23 cellular contexts compared by ENCODE assay signal in genomic region chr16:73142069-73142880, GRCh38.
DNase-seq lines count a peak whose midpoint lies in the region; ATAC-seq, FAIRE-seq and TF ChIP-seq lines count a peak whose summit lies in the region.
"Had no signal": no experiment of that assay in that cellular context is flagged by ENCODE, and none has a peak within 500 bp of the region (broad histone marks: within the 10 kb centered on the region; RNA-seq: fewer than 3 reads in every experiment).

No MANE protein-coding gene starts in this region.

- no peaks in the 10 kb centered on the region for H4K20me1 ChIP-seq in BLaER1 treated with 17β-estradiol and CSF1 and Interleukin-3, amounts not matched to agents 10 nM and 100 nM

- 27 to 67% (median 45%) methylated on average over 10 of the region's 10 CpGs for WGBS in small intestine, 3 donors
- 83 to 87% methylated on average over 10 of the region's 10 CpGs for WGBS in thyroid gland, 2 donors

- H3K9me3 ChIP-seq in BLaER1 treated with 17β-estradiol and CSF1 and Interleukin-3, amounts not matched to agents 10 nM and 100 nM (replicated peaks in 1 of 11), result peaks cover 0 to 84% (median 52%) of the 10 kb centered on the region in 11 experiments; a peak in 16 of 22 replicates
- no peaks in the 10 kb centered on the region for H3K9me3 ChIP-seq in ascending aorta
- H3K9me3 ChIP-seq in small intestine (ENCODE audit: control insufficient read depth, low read depth), result no peaks in the 10 kb centered on the region
- no peaks in the 10 kb centered on the region for H3K9me3 ChIP-seq in thyroid gland
- H3K9me3 ChIP-seq: Caco-2 had no signal

- TF ChIP-seq POLR2A in thyroid gland (IDR thresholded peaks at IDR 0.05), result no peak

- H3K4me1 ChIP-seq in BLaER1 treated with 17β-estradiol and CSF1 and Interleukin-3, amounts not matched to agents 10 nM and 100 nM, result peaks cover 50 to 73% (median 59%) of the 10 kb centered on the region in 10 experiments
- peaks cover 0 to 11% of the 10 kb centered on the region in 2 donors for H3K4me1 ChIP-seq in ascending aorta
- H3K4me1 ChIP-seq in small intestine (ENCODE audit: control insufficient read depth in 2 of 2, insufficient read depth in 1 of 2, low read depth in 1 of 2, low read length in 1 of 2), result no peaks in the 10 kb centered on the region
- H3K4me1 ChIP-seq in thyroid gland, result no peaks in the 10 kb centered on the region
- H3K4me1 ChIP-seq: Caco-2 had no signal

- no peaks in the 10 kb centered on the region for H3K27me3 ChIP-seq in BLaER1 treated with 17β-estradiol and CSF1 and Interleukin-3, amounts not matched to agents 10 nM and 100 nM
- H3K27me3 ChIP-seq in ascending aorta (no peaks in the 10 kb centered on the region), small intestine (ENCODE audit: control insufficient read depth in 2 of 2, insufficient read depth in 2 of 2, low read length in 2 of 2) (no peaks in the 10 kb centered on the region), thyroid gland (no peaks in the 10 kb centered on the region)

- H3K4me3 ChIP-seq in BLaER1 treated with 17β-estradiol and CSF1 and Interleukin-3, amounts not matched to agents 10 nM and 100 nM, result peak overlapping the region in 2 of 10 experiments; percentile 36 to 39; a peak in 1 of 20 replicates
- H3K4me3 ChIP-seq in ascending aorta (peak overlapping the region in 1 of 2 donors; percentile 47), small intestine (ENCODE audit: low read depth in 1 of 2, low read length in 2 of 2) (no peak overlapping the region), thyroid gland (replicated peaks in 1 of 3) (no peak overlapping the region)

- no peak for TF ChIP-seq CTCF in ascending aorta (IDR thresholded peaks at IDR 0.05)
- no peak for TF ChIP-seq CTCF in thyroid gland (IDR thresholded peaks at IDR 0.05)

- H3K36me3 ChIP-seq in BLaER1 treated with 17β-estradiol and CSF1 and Interleukin-3, amounts not matched to agents 10 nM and 100 nM, result no peaks in the 10 kb centered on the region
- no peaks in the 10 kb centered on the region for H3K36me3 ChIP-seq in ascending aorta
- no peaks in the 10 kb centered on the region for H3K36me3 ChIP-seq in small intestine (ENCODE audit: control insufficient read depth in 2 of 2, insufficient read depth in 2 of 2, low read length in 2 of 2)
- no peaks in the 10 kb centered on the region for H3K36me3 ChIP-seq in thyroid gland

- intact Hi-C loops in ascending aorta (cut with DNase I), result loop anchor here (5.0 kb wide), 1 partner anchor 75 kb away; no protein-coding TSS in a partner anchor
- intact Hi-C loops in thyroid gland (cut with DNase I), result no loop called here

- H3K9ac ChIP-seq in BLaER1 treated with 17β-estradiol and CSF1 and Interleukin-3, amounts not matched to agents 10 nM and 100 nM, result peak overlapping the region in 1 of 11 experiments; percentile 56; a peak in 3 of 22 replicates

- peak; percentile 76 for ATAC-seq in left lobe of liver
- no peak for ATAC-seq in GM21576 (IDR thresholded peaks at IDR 0.05; ENCODE audit: unreplicated experiment)
- ATAC-seq in HG03432 (IDR thresholded peaks at IDR 0.05; ENCODE audit: unreplicated experiment), result no peak

- DNase-seq in ascending aorta (ENCODE audit: low spot score in 2 of 2) (no peak), left lobe of liver (ENCODE audit: low spot score) (peak; percentile 65), small intestine (peak; percentile 47), thyroid gland (no peak), HCEC 1CT (no peak)
- DNase-seq: Caco-2; CD4-positive, alpha-beta T cell; KBM-7; MM.1S; NCI-H1092; NCI-H1436; NCI-H187 treated with DMSO at 0.1 percent for 48 hours; NCI-H2107; NCI-H446 treated with DMSO at 0.1 percent for 48 hours; NCI-H526 treated with DMSO at 0.1 percent for 48 hours; OCI-M1 had no signal

- no peak for FAIRE-seq in small intestine (lab: Jason Lieb, UNC)
- FAIRE-seq: A204.1, GM12891, H1, RCC 7860 had no signal

- peak overlapping the region; percentile 28 to 72 (median 48); a peak in 18 of 22 replicates for H3K27ac ChIP-seq in BLaER1 treated with 17β-estradiol and CSF1 and Interleukin-3, amounts not matched to agents 10 nM and 100 nM
- H3K27ac ChIP-seq in ascending aorta, result peak overlapping the region; percentile 80 to 89
- H3K27ac ChIP-seq in small intestine (ENCODE audit: low read depth in 1 of 2, low read length in 1 of 2), result no peak overlapping the region
- no peak overlapping the region for H3K27ac ChIP-seq in thyroid gland

- H3K4me2 ChIP-seq in BLaER1 treated with 17β-estradiol and CSF1 and Interleukin-3, amounts not matched to agents 10 nM and 100 nM, result peak overlapping the region; percentile 42 to 86 (median 61)

Comparison
In these comparisons a context has a peak if more than half of its experiments do, and no peak if none do; other contexts are left out.
1. H3K27ac ChIP-seq: peak in BLaER1 treated with 17β-estradiol and CSF1 and Interleukin-3, amounts not matched to agents 10 nM and 100 nM (11 of 11) and ascending aorta (2 of 2); none in small intestine (0 of 2) and thyroid gland (0 of 3).
2. DNase-seq: peak in left lobe of liver (single experiment) and small intestine (single experiment); none in ascending aorta (0 of 2), thyroid gland (0 of 2) and HCEC 1CT (single experiment).